Comparison of ENCODE assay signal across 9 cellular contexts in the genomic region with DNA sequence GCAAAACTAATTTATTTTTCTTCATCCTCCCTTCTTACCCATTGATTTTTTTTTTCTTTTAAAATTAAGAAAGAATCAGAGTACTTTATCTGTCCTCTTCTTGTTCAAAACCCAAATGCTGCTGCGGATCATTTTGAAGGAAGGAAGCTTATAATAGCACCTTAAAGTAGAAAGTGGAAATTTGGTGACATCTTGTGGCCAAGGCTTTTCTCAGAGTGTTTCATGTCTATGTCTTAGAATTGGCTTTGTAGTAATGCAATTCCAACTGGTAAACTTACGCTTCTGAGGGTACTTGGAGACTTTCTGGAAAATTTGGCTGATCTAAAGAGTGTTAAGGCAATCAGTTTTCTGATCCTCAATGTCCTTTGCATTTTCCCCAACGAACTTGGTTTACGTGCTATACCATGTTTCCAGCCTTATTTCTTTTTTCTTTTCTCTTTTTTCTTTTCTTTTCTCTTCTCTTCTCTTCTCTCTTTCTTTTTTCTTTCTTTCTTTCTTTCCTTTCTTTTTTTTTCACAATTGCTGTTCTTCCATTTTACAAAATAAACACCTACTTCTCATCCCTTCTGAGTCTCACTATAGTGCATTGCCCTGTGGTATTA. TPM values are rescaled to one million over a fixed set of nuclear protein-coding genes. Genes with fewer than 3 reads are reported as not detected.
A peak's percentile ranks its signal among the peaks of the same experiment; 100 is the strongest.
DNase-seq lines count a peak whose midpoint lies in the region; TF ChIP-seq lines count a peak whose summit lies in the region.
"Had no signal": no experiment of that assay in that cellular context is flagged by ENCODE, and none has a peak within 500 bp of the region (broad histone marks: within the 10 kb centered on the region; RNA-seq: fewer than 3 reads in every experiment).

No MANE protein-coding gene starts in this region.

- 72% methylated on average over 4 of the region's 4 CpGs for WGBS in mammary epithelial cell (ENCODE audit: low coverage, missing lambda C conversion rate)

- no peak overlapping the region for H3K4me3 ChIP-seq in GM12865 (ENCODE audit: low read depth, low read length)
- H3K4me3 ChIP-seq in mammary epithelial cell (replicated peaks in 1 of 3; ENCODE audit: insufficient read depth in 1 of 3, low read depth in 2 of 3, low read length in 3 of 3), result no peak overlapping the region
- H3K4me3 ChIP-seq: skin epidermis had no signal

- no TSS peak for BruUV-seq in mammary epithelial cell (replicated peaks; lab: Mats Ljungman, UMichigan)

- H3K4me2 ChIP-seq in mammary epithelial cell (ENCODE audit: insufficient read depth, low read depth, low read length), result no peak overlapping the region

- intact Hi-C loops in mammary epithelial cell (cut with micrococcal nuclease), result loop anchor here (2.0 to 10.0 kb wide), 4 partner anchors 173 to 883 kb away; no protein-coding TSS in a partner anchor

- POLR2A ChIA-PET in HEK293T (lab: Yijun Ruan, JAX), result no interaction called here

- DNase-seq in Ammon's horn (ENCODE audit: low spot score) (peak; percentile 12), GM12865 (ENCODE audit: low read depth) (peak; percentile 68), HEK293T (ENCODE audit: extremely low spot score) (peak; percentile 8), MV-4-11 (lab: John Stamatoyannopoulos, UW) (peak; percentile 45), mammary epithelial cell (peak; percentile 37), non-pigmented ciliary epithelial cell (ENCODE audit: low read depth) (peak; percentile 19), SHP77 treated with DMSO at 0.1 percent for 48 hours (lab: John Stamatoyannopoulos, UW) (no peak), NCI-H187 treated with DMSO at 0.1 percent for 48 hours (lab: John Stamatoyannopoulos, UW) (no peak)

- H3K36me3 ChIP-seq in mammary epithelial cell (ENCODE audit: insufficient read depth, low read length), result no peaks in the 10 kb centered on the region

- no peaks in the 10 kb centered on the region for H3K27me3 ChIP-seq in mammary epithelial cell (ENCODE audit: insufficient read depth, low read length)

- H3K9me3 ChIP-seq in mammary epithelial cell (replicated peaks; ENCODE audit: insufficient read depth, low read length), result no peaks in the 10 kb centered on the region

- no peaks in the 10 kb centered on the region for H4K20me1 ChIP-seq in mammary epithelial cell (ENCODE audit: insufficient read depth, low read length)

- no peaks in the 10 kb centered on the region for H3K4me1 ChIP-seq in mammary epithelial cell (ENCODE audit: insufficient read depth, low read length)

- dilution Hi-C loops in mammary epithelial cell (cut with HindIII; ENCODE audit: low sequenced_read_pairs), result no loop called here

- peak; percentile 51 for TF ChIP-seq CTCF in GM12865 (IDR thresholded peaks at IDR 0.05; ENCODE audit: insufficient read depth, low read depth, low read length, missing control alignments)
- TF ChIP-seq CTCF in mammary epithelial cell (conservative IDR thresholded peaks at IDR 0.05 in 1 of 2, IDR thresholded peaks at IDR 0.05 in 1 of 2; ENCODE audit: extremely low read depth in 1 of 2, insufficient read depth in 1 of 2, low read depth in 1 of 2, low read length in 2 of 2), result peak; percentile 20 to 52

- H3K79me2 ChIP-seq in mammary epithelial cell (ENCODE audit: insufficient read depth, low read length), result no peaks in the 10 kb centered on the region

- CTCF ChIA-PET in HEK293T (lab: Yijun Ruan, JAX), result no interaction called here
- CTCF ChIA-PET in mammary epithelial cell (lab: Charles Lee; ENCODE audit: low non-redundant PET), result interaction anchor here (0.7 kb wide), 1 partner anchor 867 kb away, joined by 7 read pairs; no protein-coding TSS in a partner anchor

- in situ Hi-C loops in mammary epithelial cell (cut with MboI; ENCODE audit: low sequenced_read_pairs in 2 of 2), result no loop called here

- no peak overlapping the region for H3K27ac ChIP-seq in mammary epithelial cell (ENCODE audit: insufficient read depth, low read depth, low read length)
- H3K27ac ChIP-seq: skin epidermis had no signal

- no peak overlapping the region for H2AFZ ChIP-seq in mammary epithelial cell (ENCODE audit: low read depth, low read length)

- H3K9ac ChIP-seq in mammary epithelial cell (ENCODE audit: insufficient read depth, low read length), result no peak overlapping the region

TF ChIP-seq in HEK293T, 16 proteins besides CTCF, POLR2A, EP300 and RAD21:
- no peak for TF ChIP-seq L3MBTL2 (conservative IDR thresholded peaks at IDR 0.05)

RNA-seq across cellular contexts. Expression of a gene that starts 30.7 kb away (rescaled TPM):
- 10 to 100 TPM; 20.4 to 31.7 TPM for total RNA-seq in mammary epithelial cell
- polyA plus RNA-seq in mammary epithelial cell, result 9.0 TPM
- polyA minus RNA-seq in mammary epithelial cell, result 11.4 TPM

Comparison
In these comparisons a context has a peak if more than half of its experiments do, and no peak if none do; other contexts are left out.
1. DNase-seq: peak in Ammon's horn (single experiment), GM12865 (single experiment), HEK293T (single experiment), MV-4-11 (single experiment), mammary epithelial cell (single experiment) and non-pigmented ciliary epithelial cell (single experiment); none in SHP77 treated with DMSO at 0.1 percent for 48 hours (single experiment) and NCI-H187 treated with DMSO at 0.1 percent for 48 hours (single experiment).